1 cellular context compared by ENCODE assay signal in the genomic region with DNA sequence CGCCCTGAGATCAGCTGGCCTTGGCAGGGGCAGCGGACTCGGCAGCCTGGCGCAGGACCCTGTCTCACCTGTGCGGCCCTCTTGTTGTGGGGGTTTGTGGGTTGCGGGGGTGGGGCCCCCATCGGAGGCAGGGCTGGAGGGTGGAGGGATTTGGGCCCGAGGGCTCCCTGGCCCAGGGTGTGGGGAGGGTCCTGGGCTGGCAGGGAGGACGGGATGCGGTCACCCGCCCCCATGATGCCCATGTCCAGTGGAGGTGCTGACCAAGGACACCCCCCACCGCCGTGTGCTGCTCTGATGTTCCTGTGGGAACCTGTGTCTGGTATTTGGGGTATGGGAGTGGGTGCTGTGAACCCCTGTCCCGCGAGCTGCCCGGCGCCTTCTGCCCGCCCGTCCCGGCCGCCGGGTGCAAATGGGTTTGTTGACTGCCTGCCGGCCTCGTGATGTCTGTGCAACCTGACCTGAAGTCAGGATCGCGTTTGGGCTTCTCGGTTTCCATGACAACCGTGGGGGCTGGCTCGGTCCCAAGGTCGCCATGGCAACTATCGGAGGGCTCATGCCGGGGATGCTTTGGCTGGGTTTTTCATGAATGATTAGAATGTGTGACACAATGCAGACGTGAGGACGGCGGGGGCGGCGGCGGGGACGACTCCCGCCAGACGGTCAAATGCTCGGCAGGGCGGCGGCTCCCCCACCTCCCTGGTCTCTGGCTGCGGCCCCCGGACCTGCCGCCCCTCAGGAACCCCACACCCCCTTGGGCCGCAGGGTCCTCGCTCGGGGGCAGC.
A peak's percentile ranks its signal among the peaks of the same experiment; 100 is the strongest.
TF ChIP-seq lines count a peak whose summit lies in the region.

No MANE protein-coding gene starts in this region.

TF ChIP-seq in IMR-90, 13 proteins besides CTCF, POLR2A, EP300 and RAD21:
- TF ChIP-seq BHLHE40 (IDR thresholded peaks at IDR 0.05; ENCODE audit: low read depth, low read length) (peak; percentile 67), MAFK (IDR thresholded peaks at IDR 0.05; ENCODE audit: low read depth, low read length) (no peak), MAZ (IDR thresholded peaks at IDR 0.05; ENCODE audit: borderline replicate concordance, low read depth, low read length) (peak; percentile 72), SMC3 (IDR thresholded peaks at IDR 0.05; ENCODE audit: low read depth, low read length) (no peak), RCOR1 (IDR thresholded peaks at IDR 0.05; ENCODE audit: insufficient replicate concordance, low read length) (peak; percentile 18), RFX5 (IDR thresholded peaks at IDR 0.05; ENCODE audit: low read depth, low read length) (peak; percentile 53; the same call in 1 of the 2 replicates), FOS (IDR thresholded peaks at IDR 0.05; ENCODE audit: low read depth, low read length) (0 out of 2 replicates have a peak, but pooled peaks have one; percentile 35), MXI1 (IDR thresholded peaks at IDR 0.05; ENCODE audit: borderline replicate concordance, low read depth, low read length) (peak; percentile 90), CEBPB (IDR thresholded peaks at IDR 0.05; ENCODE audit: low read depth, low read length) (peak; percentile 61), NFE2L2 (IDR thresholded peaks at IDR 0.05; ENCODE audit: low read depth, low read length) (peak; percentile 6; the same call in 1 of the 2 replicates), CHD1 (IDR thresholded peaks at IDR 0.05; ENCODE audit: low read depth, low read length) (peak; percentile 77; the same call in 1 of the 2 replicates)
- TF ChIP-seq, protein P1, sequence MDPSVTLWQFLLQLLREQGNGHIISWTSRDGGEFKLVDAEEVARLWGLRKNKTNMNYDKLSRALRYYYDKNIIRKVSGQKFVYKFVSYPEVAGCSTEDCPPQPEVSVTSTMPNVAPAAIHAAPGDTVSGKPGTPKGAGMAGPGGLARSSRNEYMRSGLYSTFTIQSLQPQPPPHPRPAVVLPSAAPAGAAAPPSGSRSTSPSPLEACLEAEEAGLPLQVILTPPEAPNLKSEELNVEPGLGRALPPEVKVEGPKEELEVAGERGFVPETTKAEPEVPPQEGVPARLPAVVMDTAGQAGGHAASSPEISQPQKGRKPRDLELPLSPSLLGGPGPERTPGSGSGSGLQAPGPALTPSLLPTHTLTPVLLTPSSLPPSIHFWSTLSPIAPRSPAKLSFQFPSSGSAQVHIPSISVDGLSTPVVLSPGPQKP (IDR thresholded peaks at IDR 0.05; ENCODE audit: borderline replicate concordance, low read depth, low read length): no peak
- TF ChIP-seq, protein P2, sequence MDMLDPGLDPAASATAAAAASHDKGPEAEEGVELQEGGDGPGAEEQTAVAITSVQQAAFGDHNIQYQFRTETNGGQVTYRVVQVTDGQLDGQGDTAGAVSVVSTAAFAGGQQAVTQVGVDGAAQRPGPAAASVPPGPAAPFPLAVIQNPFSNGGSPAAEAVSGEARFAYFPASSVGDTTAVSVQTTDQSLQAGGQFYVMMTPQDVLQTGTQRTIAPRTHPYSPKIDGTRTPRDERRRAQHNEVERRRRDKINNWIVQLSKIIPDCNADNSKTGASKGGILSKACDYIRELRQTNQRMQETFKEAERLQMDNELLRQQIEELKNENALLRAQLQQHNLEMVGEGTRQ (IDR thresholded peaks at IDR 0.05; ENCODE audit: low read depth, low read length): peak; percentile 76
